ENCODE assay signal across 13 cellular contexts in genomic region chr19:53871448-53871847, GRCh38. TPM values are rescaled to one million over a fixed set of nuclear protein-coding genes. Genes with fewer than 3 reads are reported as not detected.
DNase-seq lines count a peak whose midpoint lies in the region; ATAC-seq and TF ChIP-seq lines count a peak whose summit lies in the region.
"Had no signal": no experiment of that assay in that cellular context is flagged by ENCODE, and none has a peak within 500 bp of the region (broad histone marks: within the 10 kb centered on the region; RNA-seq: fewer than 3 reads in every experiment).

No MANE protein-coding gene starts in this region.

- peaks cover 60% of the 10 kb centered on the region for H3K4me1 Mint-ChIP-seq in activated CD4-positive, alpha-beta T cell treated with anti-CD3 and anti-CD28 coated beads for 36 hours
- H3K4me1 Mint-ChIP-seq in stimulated activated effector memory CD8-positive, alpha-beta T cell treated with anti-CD3 and anti-CD28 coated beads, Interleukin-12 subunit alpha, Interleukin-12 subunit beta, amount 100 ng/mL, for 72 hours: peaks cover 65% of the 10 kb centered on the region

- H3K27ac Mint-ChIP-seq in activated CD4-positive, alpha-beta T cell treated with anti-CD3 and anti-CD28 coated beads for 36 hours: peak overlapping the region; percentile 56
- peak overlapping the region; percentile 1 for H3K27ac Mint-ChIP-seq in stimulated activated effector memory CD8-positive, alpha-beta T cell treated with anti-CD3 and anti-CD28 coated beads, Interleukin-12 subunit alpha, Interleukin-12 subunit beta, amount 100 ng/mL, for 72 hours

- no peak overlapping the region for H3K4me3 ChIP-seq in effector memory CD4-positive, alpha-beta T cell (ENCODE audit: insufficient read depth, low read depth, low read length, poor library complexity, severe bottlenecking)

- H3K4me1 ChIP-seq in effector memory CD4-positive, alpha-beta T cell (ENCODE audit: control insufficient read depth, insufficient read depth, low read length, poor library complexity, severe bottlenecking): peaks cover 50% of the 10 kb centered on the region

- TF ChIP-seq POLR2A in erythroblast (IDR thresholded peaks at IDR 0.05; ENCODE audit: low read length): no peak

- intact Hi-C loops in activated CD4-positive, alpha-beta T cell treated with anti-CD3 and anti-CD28 coated beads for 36 hours (cut with DNase I, micrococcal nuclease): no loop called here

- ATAC-seq in activated CD4-positive, alpha-beta T cell treated with anti-CD3 and anti-CD28 coated beads for 36 hours: no peak
- no peak for ATAC-seq in stimulated activated effector memory CD8-positive, alpha-beta T cell treated with anti-CD3 and anti-CD28 coated beads, Interleukin-12 subunit alpha, Interleukin-12 subunit beta, amount 100 ng/mL, for 72 hours
- ATAC-seq in GM19035 (IDR thresholded peaks at IDR 0.05; ENCODE audit: unreplicated experiment): no peak
- no peak for ATAC-seq in HG03196 (IDR thresholded peaks at IDR 0.05; ENCODE audit: unreplicated experiment)

- CTCF ChIA-PET in activated CD4-positive, alpha-beta T cell treated with anti-CD3 and anti-CD28 coated beads for 36 hours (lab: Charles Lee): interaction anchor here (0.6 kb wide), 1 partner anchor 223 kb away, joined by 3 read pairs; no protein-coding TSS in a partner anchor

- peak overlapping the region; percentile 2 for H3K27ac ChIP-seq in effector memory CD4-positive, alpha-beta T cell (ENCODE audit: insufficient read depth, low read length, poor library complexity, severe bottlenecking)

- peak overlapping the region; percentile 66 for H3K4me3 Mint-ChIP-seq in activated CD4-positive, alpha-beta T cell treated with anti-CD3 and anti-CD28 coated beads for 36 hours
- no peak overlapping the region for H3K4me3 Mint-ChIP-seq in stimulated activated effector memory CD8-positive, alpha-beta T cell treated with anti-CD3 and anti-CD28 coated beads, Interleukin-12 subunit alpha, Interleukin-12 subunit beta, amount 100 ng/mL, for 72 hours

- no peaks in the 10 kb centered on the region for H3K27me3 ChIP-seq in effector memory CD4-positive, alpha-beta T cell (replicated peaks; ENCODE audit: control insufficient read depth, insufficient read depth, low read length, poor library complexity, severe bottlenecking)

- no peak for DNase-seq in activated CD4-positive, alpha-beta T cell treated with anti-CD3 and anti-CD28 coated beads for 36 hours
- DNase-seq in activated CD4-positive, alpha-beta T cell treated with anti-CD3 and anti-CD28 coated beads, Interleukin-2, amount 50 U/mL, for 1 hour: no peak
- DNase-seq in OCI-M1 (lab: John Stamatoyannopoulos, UW): peak; percentile 48
- no peak for DNase-seq in effector memory CD4-positive, alpha-beta T cell
- no peak for DNase-seq in stimulated activated effector memory CD8-positive, alpha-beta T cell treated with anti-CD3 and anti-CD28 coated beads, Interleukin-12 subunit alpha, Interleukin-12 subunit beta, amount 100 ng/mL, for 72 hours (ENCODE audit: low spot score in 2 of 2)
- DNase-seq in erythroblast (lab: John Stamatoyannopoulos, UW): no peak
- DNase-seq: activated CD4-positive, alpha-beta T cell treated with anti-CD3 and anti-CD28 coated beads for 48 hours; caudate nucleus; stimulated activated CD4-positive, alpha-beta T cell treated with anti-CD3 and anti-CD28 coated beads, Interleukin-15, amount 100 ng/mL, for 24 hours had no signal

- H3K9me3 Mint-ChIP-seq in activated CD4-positive, alpha-beta T cell treated with anti-CD3 and anti-CD28 coated beads for 36 hours (ENCODE audit: low read depth): no peaks in the 10 kb centered on the region
- peaks cover 4% of the 10 kb centered on the region for H3K9me3 Mint-ChIP-seq in stimulated activated effector memory CD8-positive, alpha-beta T cell treated with anti-CD3 and anti-CD28 coated beads, Interleukin-12 subunit alpha, Interleukin-12 subunit beta, amount 100 ng/mL, for 72 hours

- no peaks in the 10 kb centered on the region for H3K9me3 ChIP-seq in effector memory CD4-positive, alpha-beta T cell (ENCODE audit: control insufficient read depth, low read length)

- H3K36me3 Mint-ChIP-seq in activated CD4-positive, alpha-beta T cell treated with anti-CD3 and anti-CD28 coated beads for 36 hours (ENCODE audit: low read depth): peaks cover 42% of the 10 kb centered on the region
- H3K36me3 Mint-ChIP-seq in stimulated activated effector memory CD8-positive, alpha-beta T cell treated with anti-CD3 and anti-CD28 coated beads, Interleukin-12 subunit alpha, Interleukin-12 subunit beta, amount 100 ng/mL, for 72 hours: peaks cover 95% of the 10 kb centered on the region

- H3K27me3 Mint-ChIP-seq in activated CD4-positive, alpha-beta T cell treated with anti-CD3 and anti-CD28 coated beads for 36 hours: no peaks in the 10 kb centered on the region

- H3K36me3 ChIP-seq in effector memory CD4-positive, alpha-beta T cell (ENCODE audit: control insufficient read depth, insufficient read depth, low read length): peaks cover 15% of the 10 kb centered on the region

- POLR2A ChIA-PET in activated CD4-positive, alpha-beta T cell treated with anti-CD3 and anti-CD28 coated beads for 36 hours (lab: Charles Lee): interaction anchor here (1.4 kb wide), 1 partner anchor 27 kb away, joined by 4 read pairs; no protein-coding TSS in a partner anchor

RNA-seq across cellular contexts. Expression of gene MYADM, which starts 3.8 kb away (rescaled TPM):
- total RNA-seq in activated CD4-positive, alpha-beta T cell treated with anti-CD3 and anti-CD28 coated beads for 36 hours: 10 to 100 TPM; 46.4 to 54.6 TPM

RNA-seq across cellular contexts. Expression of gene PRKCG, which starts 10.5 kb away (rescaled TPM):
- total RNA-seq in activated CD4-positive, alpha-beta T cell treated with anti-CD3 and anti-CD28 coated beads for 36 hours: under 1 TPM in 1 of 2 experiments, not detected in 1; 0.25 TPM
- total RNA-seq: LHCN-M2 had no signal

RNA-seq across cellular contexts. Expression of gene CACNG7, which starts 37.6 kb away (rescaled TPM):
- total RNA-seq in activated CD4-positive, alpha-beta T cell treated with anti-CD3 and anti-CD28 coated beads for 36 hours: not detected
- total RNA-seq: mucosa of gallbladder had no signal

RNA-seq across cellular contexts. Expression of gene NLRP12, which starts 47.3 kb away (rescaled TPM):
- not detected for total RNA-seq in activated CD4-positive, alpha-beta T cell treated with anti-CD3 and anti-CD28 coated beads for 36 hours
- total RNA-seq: LHCN-M2 had no signal
